Comparison of ENCODE assay signal across 1 cellular context in the genomic region with DNA sequence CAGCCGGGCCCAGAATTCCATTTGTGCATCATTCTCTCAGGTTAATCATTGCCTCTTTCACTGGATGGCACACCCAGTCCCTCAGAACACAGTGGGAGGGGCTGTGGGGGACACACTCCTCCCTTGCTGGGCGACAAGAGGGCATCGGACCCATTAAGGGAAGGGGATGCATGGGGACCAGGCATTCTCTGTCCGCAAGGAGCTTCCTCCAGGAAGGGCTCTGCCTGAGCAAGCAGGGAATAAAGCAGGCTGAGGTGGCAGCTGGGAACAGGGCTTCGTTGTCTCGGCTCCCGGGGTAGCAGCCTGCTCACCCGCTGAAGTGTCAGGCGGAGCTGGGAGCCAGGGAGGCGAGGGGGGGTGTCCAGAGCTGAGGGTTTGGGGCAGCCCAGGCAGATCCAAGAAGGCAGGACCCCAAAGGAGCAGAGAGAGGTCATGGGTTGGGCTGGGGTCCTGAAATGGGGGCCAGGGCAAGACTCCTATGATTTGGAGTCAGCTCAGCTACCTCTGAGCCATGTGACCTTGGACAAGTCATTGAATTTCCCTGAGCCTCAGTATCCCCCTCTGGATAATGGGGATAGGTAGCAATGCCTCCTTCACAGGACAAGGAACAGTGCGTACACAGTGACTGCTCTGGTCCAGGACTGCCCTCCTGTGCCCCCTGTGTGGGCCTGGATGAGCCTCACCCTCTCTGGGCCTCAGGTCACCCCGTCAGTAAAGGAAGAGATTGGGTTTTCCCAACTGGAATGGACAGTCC.
TF ChIP-seq lines count a peak whose summit lies in the region.

No MANE protein-coding gene starts in this region.

TF ChIP-seq in WTC11, 78 proteins besides CTCF, POLR2A, EP300 and RAD21:
- TF ChIP-seq IRF2 (CRISPR knock-in tag; IDR thresholded peaks at IDR 0.05; ENCODE audit: borderline replicate concordance, low read depth), result no peak
- TF ChIP-seq NR3C1 (CRISPR knock-in tag; conservative IDR thresholded peaks at IDR 0.05; ENCODE audit: low read depth), result no peak
- TF ChIP-seq, protein P1, sequence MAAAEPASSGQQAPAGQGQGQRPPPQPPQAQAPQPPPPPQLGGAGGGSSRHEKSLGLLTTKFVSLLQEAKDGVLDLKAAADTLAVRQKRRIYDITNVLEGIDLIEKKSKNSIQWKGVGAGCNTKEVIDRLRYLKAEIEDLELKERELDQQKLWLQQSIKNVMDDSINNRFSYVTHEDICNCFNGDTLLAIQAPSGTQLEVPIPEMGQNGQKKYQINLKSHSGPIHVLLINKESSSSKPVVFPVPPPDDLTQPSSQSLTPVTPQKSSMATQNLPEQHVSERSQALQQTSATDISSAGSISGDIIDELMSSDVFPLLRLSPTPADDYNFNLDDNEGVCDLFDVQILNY (CRISPR knock-in tag; IDR thresholded peaks at IDR 0.05), result no peak
- no peak for TF ChIP-seq JUN (CRISPR knock-in tag; IDR thresholded peaks at IDR 0.05)
- TF ChIP-seq SMAD3 (CRISPR knock-in tag; IDR thresholded peaks at IDR 0.05; ENCODE audit: borderline replicate concordance), result no peak
- TF ChIP-seq, protein P2, sequence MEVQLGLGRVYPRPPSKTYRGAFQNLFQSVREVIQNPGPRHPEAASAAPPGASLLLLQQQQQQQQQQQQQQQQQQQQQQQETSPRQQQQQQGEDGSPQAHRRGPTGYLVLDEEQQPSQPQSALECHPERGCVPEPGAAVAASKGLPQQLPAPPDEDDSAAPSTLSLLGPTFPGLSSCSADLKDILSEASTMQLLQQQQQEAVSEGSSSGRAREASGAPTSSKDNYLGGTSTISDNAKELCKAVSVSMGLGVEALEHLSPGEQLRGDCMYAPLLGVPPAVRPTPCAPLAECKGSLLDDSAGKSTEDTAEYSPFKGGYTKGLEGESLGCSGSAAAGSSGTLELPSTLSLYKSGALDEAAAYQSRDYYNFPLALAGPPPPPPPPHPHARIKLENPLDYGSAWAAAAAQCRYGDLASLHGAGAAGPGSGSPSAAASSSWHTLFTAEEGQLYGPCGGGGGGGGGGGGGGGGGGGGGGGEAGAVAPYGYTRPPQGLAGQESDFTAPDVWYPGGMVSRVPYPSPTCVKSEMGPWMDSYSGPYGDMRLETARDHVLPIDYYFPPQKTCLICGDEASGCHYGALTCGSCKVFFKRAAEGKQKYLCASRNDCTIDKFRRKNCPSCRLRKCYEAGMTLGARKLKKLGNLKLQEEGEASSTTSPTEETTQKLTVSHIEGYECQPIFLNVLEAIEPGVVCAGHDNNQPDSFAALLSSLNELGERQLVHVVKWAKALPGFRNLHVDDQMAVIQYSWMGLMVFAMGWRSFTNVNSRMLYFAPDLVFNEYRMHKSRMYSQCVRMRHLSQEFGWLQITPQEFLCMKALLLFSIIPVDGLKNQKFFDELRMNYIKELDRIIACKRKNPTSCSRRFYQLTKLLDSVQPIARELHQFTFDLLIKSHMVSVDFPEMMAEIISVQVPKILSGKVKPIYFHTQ (CRISPR knock-in tag; IDR thresholded peaks at IDR 0.05), result no peak
- TF ChIP-seq, protein P3, sequence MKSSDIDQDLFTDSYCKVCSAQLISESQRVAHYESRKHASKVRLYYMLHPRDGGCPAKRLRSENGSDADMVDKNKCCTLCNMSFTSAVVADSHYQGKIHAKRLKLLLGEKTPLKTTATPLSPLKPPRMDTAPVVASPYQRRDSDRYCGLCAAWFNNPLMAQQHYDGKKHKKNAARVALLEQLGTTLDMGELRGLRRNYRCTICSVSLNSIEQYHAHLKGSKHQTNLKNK (CRISPR knock-in tag; IDR thresholded peaks at IDR 0.05), result no peak
- TF ChIP-seq FOXK1 (CRISPR knock-in tag; IDR thresholded peaks at IDR 0.05), result no peak
- TF ChIP-seq, protein P4, sequence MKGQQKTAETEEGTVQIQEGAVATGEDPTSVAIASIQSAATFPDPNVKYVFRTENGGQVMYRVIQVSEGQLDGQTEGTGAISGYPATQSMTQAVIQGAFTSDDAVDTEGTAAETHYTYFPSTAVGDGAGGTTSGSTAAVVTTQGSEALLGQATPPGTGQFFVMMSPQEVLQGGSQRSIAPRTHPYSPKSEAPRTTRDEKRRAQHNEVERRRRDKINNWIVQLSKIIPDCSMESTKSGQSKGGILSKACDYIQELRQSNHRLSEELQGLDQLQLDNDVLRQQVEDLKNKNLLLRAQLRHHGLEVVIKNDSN (CRISPR knock-in tag; IDR thresholded peaks at IDR 0.05), result no peak
- no peak for TF ChIP-seq TEAD4 (CRISPR knock-in tag; IDR thresholded peaks at IDR 0.05)
- no peak for TF ChIP-seq ZNF396 (CRISPR knock-in tag; IDR thresholded peaks at IDR 0.05; ENCODE audit: borderline replicate concordance)
- no peak for TF ChIP-seq CREB1 (CRISPR knock-in tag; IDR thresholded peaks at IDR 0.05)
- TF ChIP-seq, protein P5, sequence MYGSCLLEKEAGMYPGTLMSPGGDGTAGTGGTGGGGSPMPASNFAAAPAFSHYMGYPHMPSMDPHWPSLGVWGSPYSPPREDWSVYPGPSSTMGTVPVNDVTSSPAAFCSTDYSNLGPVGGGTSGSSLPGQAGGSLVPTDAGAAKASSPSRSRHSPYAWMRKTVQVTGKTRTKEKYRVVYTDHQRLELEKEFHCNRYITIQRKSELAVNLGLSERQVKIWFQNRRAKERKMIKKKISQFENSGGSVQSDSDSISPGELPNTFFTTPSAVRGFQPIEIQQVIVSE (CRISPR knock-in tag; IDR thresholded peaks at IDR 0.05; ENCODE audit: borderline replicate concordance), result no peak
- TF ChIP-seq RORB (CRISPR knock-in tag; IDR thresholded peaks at IDR 0.05), result no peak
- TF ChIP-seq, protein P6, sequence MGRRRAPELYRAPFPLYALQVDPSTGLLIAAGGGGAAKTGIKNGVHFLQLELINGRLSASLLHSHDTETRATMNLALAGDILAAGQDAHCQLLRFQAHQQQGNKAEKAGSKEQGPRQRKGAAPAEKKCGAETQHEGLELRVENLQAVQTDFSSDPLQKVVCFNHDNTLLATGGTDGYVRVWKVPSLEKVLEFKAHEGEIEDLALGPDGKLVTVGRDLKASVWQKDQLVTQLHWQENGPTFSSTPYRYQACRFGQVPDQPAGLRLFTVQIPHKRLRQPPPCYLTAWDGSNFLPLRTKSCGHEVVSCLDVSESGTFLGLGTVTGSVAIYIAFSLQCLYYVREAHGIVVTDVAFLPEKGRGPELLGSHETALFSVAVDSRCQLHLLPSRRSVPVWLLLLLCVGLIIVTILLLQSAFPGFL (CRISPR knock-in tag; IDR thresholded peaks at IDR 0.05; ENCODE audit: borderline replicate concordance), result no peak
- TF ChIP-seq GRHL2 (CRISPR knock-in tag; IDR thresholded peaks at IDR 0.05; ENCODE audit: insufficient replicate concordance, severe bottlenecking), result no peak
